ENCODE assay signal across 21 cellular contexts in genomic region chr9:135821733-135822382, GRCh38.
DNase-seq lines count a peak whose midpoint lies in the region; ATAC-seq and TF ChIP-seq lines count a peak whose summit lies in the region.
"Had no signal": no experiment of that assay in that cellular context is flagged by ENCODE, and none has a peak within 500 bp of the region (broad histone marks: within the 10 kb centered on the region; RNA-seq: fewer than 3 reads in every experiment).

No MANE protein-coding gene starts in this region.

- H3K4me3 ChIP-seq in heart left ventricle (no peak overlapping the region), neuronal stem cell (ENCODE audit: low read length in 2 of 2) (no peak overlapping the region)
- H3K4me3 ChIP-seq: A549, GM12878, GM23338, PC-9 had no signal

- BruUV-seq in Calu3 (replicated peaks; lab: Mats Ljungman, UMichigan): no TSS peak

- H3K4me3 Mint-ChIP-seq in chondrocyte (ENCODE audit: unreplicated experiment) (no peak overlapping the region), type B pancreatic cell (no peak overlapping the region), Calu3 (ENCODE audit: low read depth, unreplicated experiment) (no peak overlapping the region)
- H3K4me3 Mint-ChIP-seq: CD4-positive, alpha-beta T cell; GM23338 had no signal

- H3K9me3 Mint-ChIP-seq in chondrocyte (ENCODE audit: low read depth): no peaks in the 10 kb centered on the region
- no peaks in the 10 kb centered on the region for H3K9me3 Mint-ChIP-seq in type B pancreatic cell
- no peaks in the 10 kb centered on the region for H3K9me3 Mint-ChIP-seq in Calu3 (ENCODE audit: low read depth, unreplicated experiment)
- H3K9me3 Mint-ChIP-seq: CD4-positive, alpha-beta T cell; GM23338 had no signal

- no peak for ATAC-seq in Right ventricle myocardium superior (ENCODE audit: poor library complexity)
- ATAC-seq in heart left ventricle: no peak
- ATAC-seq: A549, GM12878, GM23338, HCT116 had no signal

- H2AK5ac ChIP-seq in neuronal stem cell (ENCODE audit: low read depth, low read length): no peak overlapping the region

- no peak for TF ChIP-seq CTCF in heart left ventricle (IDR thresholded peaks at IDR 0.05)
- TF ChIP-seq CTCF in chondrocyte (IDR thresholded peaks at IDR 0.05): no peak
- TF ChIP-seq CTCF in type B pancreatic cell (conservative IDR thresholded peaks at IDR 0.05): no peak
- TF ChIP-seq CTCF in Calu3 (IDR thresholded peaks at IDR 0.05; ENCODE audit: unreplicated experiment): no peak

- no peaks in the 10 kb centered on the region for H3K27me3 Mint-ChIP-seq in chondrocyte (ENCODE audit: low read depth)
- no peaks in the 10 kb centered on the region for H3K27me3 Mint-ChIP-seq in type B pancreatic cell
- H3K27me3 Mint-ChIP-seq in Calu3 (ENCODE audit: unreplicated experiment): no peaks in the 10 kb centered on the region
- H3K27me3 Mint-ChIP-seq: CD4-positive, alpha-beta T cell had no signal

- no peak overlapping the region for H3K4ac ChIP-seq in neuronal stem cell (ENCODE audit: low read length)

- H3K36me3 ChIP-seq in heart left ventricle (peaks cover 0 to 92% (median 77%) of the 10 kb centered on the region in 9 donors), neuronal stem cell (replicated peaks in 1 of 2; ENCODE audit: control insufficient read depth in 2 of 2, insufficient read depth in 2 of 2, low read length in 2 of 2) (peaks cover 69 to 99% of the 10 kb centered on the region in 2 donors)

- H2BK120ac ChIP-seq in neuronal stem cell (ENCODE audit: low read depth, low read length): no peak overlapping the region

- H2AFZ ChIP-seq in neuronal stem cell (ENCODE audit: low read length): no peak overlapping the region
- H2AFZ ChIP-seq: GM23338, PC-9 had no signal

- DNase-seq in Right ventricle myocardium superior: peak; percentile 29
- no peak for DNase-seq in heart left ventricle
- peak; percentile 90 for DNase-seq in chondrocyte (ENCODE audit: low spot score)
- DNase-seq in neuronal stem cell (ENCODE audit: low spot score): no peak
- peak; percentile 58 for DNase-seq in type B pancreatic cell (ENCODE audit: extremely low spot score, unreplicated experiment)
- no peak for DNase-seq in Calu3
- DNase-seq in LoVo (ENCODE audit: low spot score): no peak
- DNase-seq in occipital lobe (lab: John Stamatoyannopoulos, UW): no peak
- DNase-seq: CD4-positive, alpha-beta T cell; DMS53; EL; KG1; NCI-H1417; NCI-H187 treated with DMSO at 0.1 percent for 48 hours; NCI-H345; NCI-H524 treated with DMSO at 0.1 percent for 48 hours; PC-9 had no signal

- H3K27ac ChIP-seq in heart left ventricle: no peak overlapping the region
- no peak overlapping the region for H3K27ac ChIP-seq in neuronal stem cell (replicated peaks; ENCODE audit: low read length)
- H3K27ac ChIP-seq: A549, PC-9 had no signal

- H3K9me3 ChIP-seq in heart left ventricle (no peaks in the 10 kb centered on the region), neuronal stem cell (replicated peaks in 1 of 2; ENCODE audit: control insufficient read depth in 2 of 2, insufficient read depth in 1 of 2, low read depth in 1 of 2, low read length in 2 of 2) (no peaks in the 10 kb centered on the region)
- H3K9me3 ChIP-seq: A549 had no signal

- H4K91ac ChIP-seq in neuronal stem cell (ENCODE audit: low read depth, low read length, poor library complexity): no peak overlapping the region

- no peak overlapping the region for H2BK5ac ChIP-seq in neuronal stem cell (ENCODE audit: low read length)

- no peaks in the 10 kb centered on the region for H3K4me1 ChIP-seq in heart left ventricle
- no peaks in the 10 kb centered on the region for H3K4me1 ChIP-seq in neuronal stem cell (ENCODE audit: control insufficient read depth in 2 of 2, insufficient read depth in 1 of 2, low read depth in 1 of 2, low read length in 2 of 2)
- H3K4me1 ChIP-seq: A549 had no signal

- H2BK12ac ChIP-seq in neuronal stem cell (ENCODE audit: low read length): no peak overlapping the region

- H3K23ac ChIP-seq in neuronal stem cell (ENCODE audit: low read depth, low read length, poor library complexity): peak overlapping the region; percentile 52

- H3K27me3 ChIP-seq in heart left ventricle: no peaks in the 10 kb centered on the region
- H3K27me3 ChIP-seq in neuronal stem cell (ENCODE audit: control insufficient read depth in 3 of 3, insufficient read depth in 3 of 3, low read depth in 1 of 3, low read length in 3 of 3): no peaks in the 10 kb centered on the region

- no peak overlapping the region for H4K8ac ChIP-seq in neuronal stem cell (ENCODE audit: low read depth, low read length)

- H2BK15ac ChIP-seq in neuronal stem cell (ENCODE audit: low read length): no peak overlapping the region

- WGBS in heart left ventricle, 4 donors: 95 to 98% (median 95%) methylated on average over 26 to 27 of the region's 27 CpGs
- no CpG with 5 or more reads among the region's 27 CpGs for WGBS in neuronal stem cell (ENCODE audit: extremely low coverage in 2 of 2, insufficient read length in 2 of 2, insufficient replicate concordance in 1 of 2), 2 donors

- H3K36me3 Mint-ChIP-seq in chondrocyte (ENCODE audit: low read depth) (peaks cover 44% of the 10 kb centered on the region), type B pancreatic cell (peaks cover 26% of the 10 kb centered on the region), Calu3 (ENCODE audit: insufficient read depth, unreplicated experiment) (peaks cover 26% of the 10 kb centered on the region)

- H3K4me1 Mint-ChIP-seq in chondrocyte (ENCODE audit: low read depth): no peaks in the 10 kb centered on the region
- no peaks in the 10 kb centered on the region for H3K4me1 Mint-ChIP-seq in type B pancreatic cell (ENCODE audit: unreplicated experiment)
- H3K4me1 Mint-ChIP-seq in Calu3 (ENCODE audit: low read depth, unreplicated experiment): no peaks in the 10 kb centered on the region
- H3K4me1 Mint-ChIP-seq: GM23338 had no signal

- intact Hi-C loops in Right ventricle myocardium superior (cut with DNase I) (no loop called here), heart left ventricle (cut with DNase I) (no loop called here), Calu3 (cut with micrococcal nuclease; ENCODE audit: unreplicated experiment) (no loop called here)

- H3K4me2 ChIP-seq in neuronal stem cell (ENCODE audit: insufficient read depth, low read length, poor library complexity, severe bottlenecking): no peak overlapping the region
- H3K4me2 ChIP-seq: A549, GM23338, PC-9 had no signal

- TF ChIP-seq POLR2A in heart left ventricle (IDR thresholded peaks at IDR 0.05): no peak

- H3K79me1 ChIP-seq in neuronal stem cell (ENCODE audit: low read depth, low read length): peaks cover 15% of the 10 kb centered on the region

- no peak overlapping the region for H3K9ac ChIP-seq in neuronal stem cell (ENCODE audit: low read depth, low read length, poor library complexity)

- CTCF ChIA-PET in Calu3 (lab: Charles Lee): interaction anchor here (0.6 kb wide), 1 partner anchor 154 kb away, joined by 3 read pairs; no protein-coding TSS in a partner anchor

- H3K18ac ChIP-seq in neuronal stem cell (ENCODE audit: low read length): no peak overlapping the region

- H3K14ac ChIP-seq in neuronal stem cell (ENCODE audit: low read length): no peak overlapping the region

- H3K27ac Mint-ChIP-seq in chondrocyte (ENCODE audit: unreplicated experiment): no peak overlapping the region
- no peak overlapping the region for H3K27ac Mint-ChIP-seq in type B pancreatic cell
- H3K27ac Mint-ChIP-seq in Calu3 (ENCODE audit: unreplicated experiment): no peak overlapping the region
- H3K27ac Mint-ChIP-seq: CD4-positive, alpha-beta T cell; GM23338 had no signal

Comparison
In these comparisons a context has a peak if more than half of its experiments do, and no peak if none do; other contexts are left out.
1. DNase-seq: peak in Right ventricle myocardium superior (single experiment), chondrocyte (single experiment) and type B pancreatic cell (single experiment); none in heart left ventricle (0 of 5), neuronal stem cell (single experiment), Calu3 (single experiment), LoVo (single experiment) and occipital lobe (single experiment).